Comparison of ENCODE assay signal across 10 cellular contexts in genomic region chr3:109927161-109927560, GRCh38.
DNase-seq lines count a peak whose midpoint lies in the region; ATAC-seq and TF ChIP-seq lines count a peak whose summit lies in the region.
"Had no signal": no experiment of that assay in that cellular context is flagged by ENCODE, and none has a peak within 500 bp of the region (broad histone marks: within the 10 kb centered on the region; RNA-seq: fewer than 3 reads in every experiment).

No MANE protein-coding gene starts in this region.

- TF ChIP-seq CTCF in epithelial cell of esophagus (IDR thresholded peaks at IDR 0.05; ENCODE audit: insufficient read depth, low read depth, low read length, missing control alignments) (no peak), transverse colon (IDR thresholded peaks at IDR 0.05) (no peak)

- H3K9ac ChIP-seq in skeletal muscle satellite cell (ENCODE audit: low read depth, low read length): peak overlapping the region; percentile 71

- no peak overlapping the region for H3K27ac ChIP-seq in transverse colon

- no peak for ATAC-seq in HG03045 (IDR thresholded peaks at IDR 0.05; ENCODE audit: unreplicated experiment)
- ATAC-seq: K562, left colon had no signal

- peaks cover 24% of the 10 kb centered on the region for H3K4me1 ChIP-seq in skeletal muscle satellite cell (ENCODE audit: control insufficient read depth, insufficient read depth, low read length)
- no peaks in the 10 kb centered on the region for H3K4me1 ChIP-seq in transverse colon

- DNase-seq in activated T-cell treated with anti-CD3 and anti-CD28 coated beads for 24 hours (ENCODE audit: low read depth) (peak; percentile 2), activated T-cell treated with anti-CD3 and anti-CD28 coated beads for 4 hours (no peak), M059J (ENCODE audit: low read depth) (peak; percentile 99), epithelial cell of esophagus (ENCODE audit: low read depth) (peak; percentile 98), transverse colon (no peak), hippocampal formation (lab: John Stamatoyannopoulos, UW) (no peak)
- DNase-seq: left colon had no signal

- no peak for TF ChIP-seq POLR2A in transverse colon (IDR thresholded peaks at IDR 0.05)

- peak overlapping the region; percentile 31 for H3K4me2 ChIP-seq in skeletal muscle satellite cell (ENCODE audit: low read length)

- H3K9me3 ChIP-seq in skeletal muscle satellite cell (replicated peaks; ENCODE audit: low read length): no peaks in the 10 kb centered on the region
- no peaks in the 10 kb centered on the region for H3K9me3 ChIP-seq in transverse colon

- no peak for TF ChIP-seq EP300 in transverse colon (IDR thresholded peaks at IDR 0.05; ENCODE audit: low read depth)

- no peaks in the 10 kb centered on the region for H3K36me3 ChIP-seq in skeletal muscle satellite cell (ENCODE audit: insufficient read depth, low read length)
- no peaks in the 10 kb centered on the region for H3K36me3 ChIP-seq in transverse colon

- intact Hi-C loops in transverse colon (cut with DNase I; ENCODE audit: low total_unique reads): no loop called here

- in situ Hi-C loops in transverse colon (cut with MboI; ENCODE audit: low pct_ligation_motif_present in 1 of 4, low pct_unique_long_range_greater_than_20kb in 1 of 4, low sequenced_read_pairs in 3 of 4): no loop called here

- H3K27me3 ChIP-seq in skeletal muscle satellite cell (ENCODE audit: control insufficient read depth, insufficient read depth, low read length) (no peaks in the 10 kb centered on the region), transverse colon (no peaks in the 10 kb centered on the region)

- H3K4me3 ChIP-seq in epithelial cell of esophagus (ENCODE audit: low read length) (no peak overlapping the region), skeletal muscle satellite cell (ENCODE audit: low read length) (no peak overlapping the region), transverse colon (no peak overlapping the region)
- H3K4me3 ChIP-seq: K562 had no signal

- WGBS in transverse colon (ENCODE audit: low coverage in 1 of 2), 2 donors: 69 to 83% methylated on average over 2 of the region's 2 CpGs

Comparison
In these comparisons a context has a peak if more than half of its experiments do, and no peak if none do; other contexts are left out.
1. DNase-seq: peak in activated T-cell treated with anti-CD3 and anti-CD28 coated beads for 24 hours (single experiment), M059J (single experiment) and epithelial cell of esophagus (single experiment); none in activated T-cell treated with anti-CD3 and anti-CD28 coated beads for 4 hours (single experiment), transverse colon (single experiment) and hippocampal formation (0 of 2).